In the genomic region with DNA sequence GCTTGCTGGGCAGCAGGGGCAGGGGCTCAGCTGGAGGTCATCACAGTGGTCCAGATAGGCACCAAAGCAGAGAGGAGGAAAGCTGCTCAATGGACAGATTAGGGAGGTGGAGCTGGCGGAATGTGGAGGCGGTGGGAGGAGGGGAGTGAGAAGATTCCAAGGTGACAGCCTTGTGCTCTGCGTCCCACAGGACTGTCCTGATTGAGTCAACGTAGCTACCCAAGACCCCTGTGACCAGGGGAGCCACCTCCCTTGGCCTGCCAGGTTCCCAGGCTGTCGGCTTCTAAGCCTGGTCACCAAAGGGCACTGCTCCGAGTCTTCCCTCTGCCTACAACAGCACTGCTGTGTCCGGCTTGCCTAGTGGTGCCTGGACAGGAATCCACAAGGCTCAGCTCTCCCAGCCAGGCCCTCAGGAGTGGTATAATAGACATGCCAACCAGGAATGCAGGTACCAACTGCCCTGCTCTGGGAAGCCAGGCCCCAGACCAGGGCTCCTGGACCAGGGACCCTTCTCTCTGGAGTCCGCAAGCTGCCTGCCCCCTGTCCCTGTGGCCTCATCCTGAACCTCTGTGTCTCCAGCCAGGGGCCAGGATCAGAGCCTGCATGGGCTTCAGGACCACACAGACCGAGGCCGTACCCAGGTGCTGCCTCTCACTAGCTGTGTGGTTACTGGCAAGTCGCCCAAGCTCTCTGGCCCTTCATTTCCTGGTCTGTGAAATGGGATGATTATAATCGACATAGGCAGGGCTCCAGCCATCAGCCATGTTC, we compare ENCODE assay signal across 16 cellular contexts.
A peak's percentile ranks its signal among the peaks of the same experiment; 100 is the strongest.
DNase-seq lines count a peak whose midpoint lies in the region; ATAC-seq, FAIRE-seq and TF ChIP-seq lines count a peak whose summit lies in the region.
"Had no signal": no experiment of that assay in that cellular context is flagged by ENCODE, and none has a peak within 500 bp of the region (broad histone marks: within the 10 kb centered on the region; RNA-seq: fewer than 3 reads in every experiment).

No MANE protein-coding gene starts in this region.

- TF ChIP-seq RAD21 in HepG2 (CRISPR knock-in tag; IDR thresholded peaks at IDR 0.05), result no peak

- no peaks in the 10 kb centered on the region for H3K4me1 ChIP-seq in HepG2 (ENCODE audit: insufficient read depth, low read length)
- H3K4me1 ChIP-seq in right lobe of liver, result no peaks in the 10 kb centered on the region
- H3K4me1 ChIP-seq: gastrocnemius medialis had no signal

- TF ChIP-seq EP300 in HepG2 (IDR thresholded peaks at IDR 0.05; ENCODE audit: low read depth in 2 of 2, low read length in 2 of 2) (no peak), HepG2 (CRISPR knock-in tag; IDR thresholded peaks at IDR 0.05; ENCODE audit: borderline replicate concordance) (no peak)

- in situ Hi-C loops in HepG2 (cut with HindIII; ENCODE audit: extremely low pct_ligation_motif_present, low pct_unique_long_range_greater_than_20kb), result no loop called here

- no peaks in the 10 kb centered on the region for H3K79me2 ChIP-seq in HepG2 (ENCODE audit: insufficient read depth, low read length)

- H3K27me3 ChIP-seq in HepG2 (ENCODE audit: control insufficient read depth in 1 of 2, insufficient read depth in 2 of 2, low read length in 2 of 2) (no peaks in the 10 kb centered on the region; a peak in 1 of 5 replicates), right lobe of liver (no peaks in the 10 kb centered on the region)
- H3K27me3 ChIP-seq: gastrocnemius medialis, SJSA1 had no signal

- H3K4me3 ChIP-seq in HepG2 (replicated peaks in 1 of 3; ENCODE audit: insufficient read depth in 1 of 3, low read depth in 2 of 3, low read length in 3 of 3) (no peak overlapping the region), right lobe of liver (no peak overlapping the region)
- H3K4me3 ChIP-seq: gastrocnemius medialis, SJSA1 had no signal

- DNase-seq in HepG2 (ENCODE audit: low spot score) (no peak), right lobe of liver (no peak), T-cell (no peak), glutamatergic neuron (no peak), 8988T (no peak), cerebellar nuclear complex (lab: John Stamatoyannopoulos, UW) (no peak)
- DNase-seq: AML-193; central memory CD4-positive, alpha-beta T cell; DMS79 treated with DMSO at 0.1 percent for 48 hours; gastrocnemius medialis; NCI-H1092; stimulated activated naive CD4-positive, alpha-beta T cell had no signal

- CTCF ChIA-PET in HepG2 (lab: Yijun Ruan, JAX; ENCODE audit: low intra/inter-chr PET ratio, low total read pairs), result no interaction called here
- CTCF ChIA-PET in T-cell (lab: Charles Lee), result interaction anchor here (0.6 to 1.4 kb wide), 4 partner anchors 14 to 84 kb away, joined by 3 to 5 read pairs (median 3); no protein-coding TSS in a partner anchor

- H3K4me2 ChIP-seq in HepG2 (ENCODE audit: low read depth, low read length), result no peak overlapping the region

- H3K9me3 ChIP-seq in HepG2 (ENCODE audit: low read length), result no peaks in the 10 kb centered on the region
- no peaks in the 10 kb centered on the region for H3K9me3 ChIP-seq in right lobe of liver
- H3K9me3 ChIP-seq: gastrocnemius medialis, SJSA1 had no signal

- BruUV-seq in HepG2 (replicated peaks; lab: Mats Ljungman, UMichigan), result no TSS peak

- H3K4me3 Mint-ChIP-seq in T-cell (no peak overlapping the region), glutamatergic neuron (ENCODE audit: unreplicated experiment) (no peak overlapping the region)

- H3K27ac ChIP-seq in HepG2 (ENCODE audit: extremely low read length, insufficient read depth, low read length), result no peak overlapping the region
- H3K27ac ChIP-seq in right lobe of liver, result no peak overlapping the region
- H3K27ac ChIP-seq: gastrocnemius medialis, SJSA1 had no signal

- TF ChIP-seq CTCF in HepG2 (CRISPR knock-in tag; IDR thresholded peaks at IDR 0.05) (no peak), right lobe of liver (IDR thresholded peaks at IDR 0.05) (no peak), glutamatergic neuron (IDR thresholded peaks at IDR 0.05; ENCODE audit: partially characterized antibody, unreplicated experiment) (no peak)

- ATAC-seq in HepG2, result peak; percentile 20; the same call in 1 of the 3 replicates
- ATAC-seq in right lobe of liver, result no peak
- no peak for ATAC-seq in T-cell (replicated peaks in 1 of 4)
- no peak for ATAC-seq in HG02763 (IDR thresholded peaks at IDR 0.05; ENCODE audit: unreplicated experiment)
- ATAC-seq in HG03439 (IDR thresholded peaks at IDR 0.05; ENCODE audit: unreplicated experiment), result no peak
- ATAC-seq: gastrocnemius medialis had no signal

- H4K20me1 ChIP-seq in HepG2 (ENCODE audit: insufficient read depth, low read length), result no peaks in the 10 kb centered on the region

- no peaks in the 10 kb centered on the region for H3K9me3 Mint-ChIP-seq in T-cell
- H3K9me3 Mint-ChIP-seq in glutamatergic neuron (ENCODE audit: unreplicated experiment), result no peaks in the 10 kb centered on the region

- H3K27me3 Mint-ChIP-seq in T-cell (no peaks in the 10 kb centered on the region), glutamatergic neuron (ENCODE audit: unreplicated experiment) (peaks cover 4% of the 10 kb centered on the region)

- TF ChIP-seq POLR2A in HepG2 (IDR thresholded peaks at IDR 0.05; ENCODE audit: insufficient read depth in 1 of 2, low read depth in 2 of 2, low read length in 2 of 2), result no peak
- no peak for TF ChIP-seq POLR2A in right lobe of liver (IDR thresholded peaks at IDR 0.05)

- no peak overlapping the region for H3K9ac ChIP-seq in HepG2 (ENCODE audit: insufficient read depth, low read depth, low read length)

- FAIRE-seq in HepG2 (lab: Jason Lieb, UNC), result no peak
- FAIRE-seq: H54 had no signal

- intact Hi-C loops in HepG2 (cut with micrococcal nuclease; ENCODE audit: unreplicated experiment), result no loop called here
- intact Hi-C loops in right lobe of liver (cut with DNase I), result no loop called here

- POLR2A ChIA-PET in HepG2 (lab: Yijun Ruan, JAX), result no interaction called here
- POLR2A ChIA-PET in T-cell (lab: Charles Lee), result no interaction called here

- peaks cover 63 to 80% (median 71%) of the 10 kb centered on the region in 3 donors for H3K4me1 Mint-ChIP-seq in T-cell
- H3K4me1 Mint-ChIP-seq in glutamatergic neuron (ENCODE audit: low read depth, unreplicated experiment), result no peaks in the 10 kb centered on the region

- H2AFZ ChIP-seq in HepG2 (ENCODE audit: low read length), result no peak overlapping the region

- peaks cover 3 to 10% of the 10 kb centered on the region in 2 experiments; a peak in 4 of 5 replicates for H3K36me3 ChIP-seq in HepG2 (replicated peaks in 1 of 2; ENCODE audit: control insufficient read depth in 1 of 2, insufficient read depth in 2 of 2, low read length in 2 of 2)
- H3K36me3 ChIP-seq in right lobe of liver, result no peaks in the 10 kb centered on the region

- WGBS in HepG2 (ENCODE audit: low lambda C conversion rate), result 85% methylated on average over 9 of the region's 12 CpGs
- 67% methylated on average over 2 of the region's 12 CpGs for WGBS in right lobe of liver (ENCODE audit: insufficient coverage, low coverage, low lambda C conversion rate, missing lambda C conversion rate)

- H3K27ac Mint-ChIP-seq in T-cell (peak overlapping the region; percentile 51 to 73), glutamatergic neuron (ENCODE audit: unreplicated experiment) (peak overlapping the region; percentile 43)

- peaks cover 52% of the 10 kb centered on the region for H3K36me3 Mint-ChIP-seq in T-cell
- peaks cover 5% of the 10 kb centered on the region for H3K36me3 Mint-ChIP-seq in glutamatergic neuron (ENCODE audit: unreplicated experiment)

TF ChIP-seq in HepG2, 621 proteins besides CTCF, POLR2A, EP300 and RAD21:
- peak; percentile 56 for TF ChIP-seq ZNF629 (CRISPR knock-in tag; conservative IDR thresholded peaks at IDR 0.05)
- TF ChIP-seq ZFP82 (CRISPR knock-in tag; IDR thresholded peaks at IDR 0.05; ENCODE audit: borderline replicate concordance), result no peak
- no peak for TF ChIP-seq ZNF841 (CRISPR knock-in tag; IDR thresholded peaks at IDR 0.05; ENCODE audit: borderline replicate concordance)
